In genomic region chr2:7373156-7373555, GRCh38 we compare ENCODE assay signal across 20 cellular contexts.
DNase-seq lines count a peak whose midpoint lies in the region; ATAC-seq and TF ChIP-seq lines count a peak whose summit lies in the region.
"Had no signal": no experiment of that assay in that cellular context is flagged by ENCODE, and none has a peak within 500 bp of the region (broad histone marks: within the 10 kb centered on the region; RNA-seq: fewer than 3 reads in every experiment).

No MANE protein-coding gene starts in this region.

- no peak overlapping the region for H3K23ac ChIP-seq in H9 (ENCODE audit: insufficient read length, low read depth, low read length)

- H3K9me3 Mint-ChIP-seq in H9 = peaks cover 13 to 15% of the 10 kb centered on the region in 2 experiments; a peak in 4 of 5 replicates
- peaks cover 7% of the 10 kb centered on the region for H3K9me3 Mint-ChIP-seq in activated T-cell treated with anti-CD3 and anti-CD28 coated beads, Interleukin-2, amount 50 U/mL, for 24 hours

- H3K9me3 ChIP-seq in right cardiac atrium (ENCODE audit: control insufficient read depth, low read length) = peaks cover 2% of the 10 kb centered on the region
- no peaks in the 10 kb centered on the region for H3K9me3 ChIP-seq in body of pancreas
- no peaks in the 10 kb centered on the region for H3K9me3 ChIP-seq in H9 (ENCODE audit: control insufficient read depth, low read depth, low read length)
- H3K9me3 ChIP-seq: BE2C had no signal

- H2AK5ac ChIP-seq in H9 (ENCODE audit: insufficient read length, low read length) = no peak overlapping the region

- no peak overlapping the region for H4K5ac ChIP-seq in H9 (ENCODE audit: insufficient read length, low read depth, low read length)

- peaks cover 2 to 14% (median 3%) of the 10 kb centered on the region in 3 experiments; a peak in 3 of 7 replicates for H3K36me3 Mint-ChIP-seq in H9 (ENCODE audit: insufficient read depth in 1 of 3, low read depth in 3 of 3)
- no peaks in the 10 kb centered on the region for H3K36me3 Mint-ChIP-seq in activated T-cell treated with anti-CD3 and anti-CD28 coated beads, Interleukin-2, amount 50 U/mL, for 24 hours (ENCODE audit: low read depth)
- H3K36me3 Mint-ChIP-seq: CD14-positive monocyte had no signal

- intact Hi-C loops in Right ventricle myocardium inferior (cut with DNase I) = no loop called here
- intact Hi-C loops in right cardiac atrium (cut with DNase I) = no loop called here
- intact Hi-C loops in body of pancreas (cut with DNase I) = no loop called here

- ATAC-seq in Right ventricle myocardium inferior = peak; percentile 34
- ATAC-seq in right cardiac atrium = no peak
- ATAC-seq in body of pancreas = peak; percentile 40
- ATAC-seq: A549 had no signal

- no peak overlapping the region for H2BK12ac ChIP-seq in H9 (ENCODE audit: insufficient read length, low read depth, low read length)

- H3K23me2 ChIP-seq in H9 (ENCODE audit: insufficient read length, low read depth, low read length, poor library complexity, severe bottlenecking) = no peaks in the 10 kb centered on the region

- H3T11ph ChIP-seq in H9 (ENCODE audit: low read length) = no peak overlapping the region

- H3K4me1 Mint-ChIP-seq in H9 = peaks cover 0 to 6% of the 10 kb centered on the region in 2 experiments; a peak in 2 of 4 replicates
- H3K4me1 Mint-ChIP-seq in activated T-cell treated with anti-CD3 and anti-CD28 coated beads, Interleukin-2, amount 50 U/mL, for 24 hours (ENCODE audit: low read depth) = no peaks in the 10 kb centered on the region
- H3K4me1 Mint-ChIP-seq: CD14-positive monocyte; CD8-positive, alpha-beta memory T cell had no signal

- H4K91ac ChIP-seq in H9 (ENCODE audit: insufficient read length, low read depth, low read length) = no peak overlapping the region

- no peak overlapping the region for H3K4ac ChIP-seq in H9 (ENCODE audit: low read depth, low read length)

- no peak overlapping the region for H4K8ac ChIP-seq in H9 (replicated peaks; ENCODE audit: insufficient read length, low read depth, low read length)

- H3K4me3 Mint-ChIP-seq in H9 = no peak overlapping the region
- no peak overlapping the region for H3K4me3 Mint-ChIP-seq in activated T-cell treated with anti-CD3 and anti-CD28 coated beads, Interleukin-2, amount 50 U/mL, for 24 hours
- H3K4me3 Mint-ChIP-seq: CD14-positive monocyte; CD4-positive, alpha-beta T cell; CD8-positive, alpha-beta memory T cell had no signal

- H2BK15ac ChIP-seq in H9 (ENCODE audit: low read depth, low read length) = no peak overlapping the region

- no peak overlapping the region for H2BK120ac ChIP-seq in H9 (ENCODE audit: low read depth, low read length, poor library complexity, severe bottlenecking)

- H3K4me3 ChIP-seq in right cardiac atrium (ENCODE audit: low read length) (no peak overlapping the region), body of pancreas (no peak overlapping the region)
- H3K4me3 ChIP-seq: A549; BLaER1 treated with 17β-estradiol and CSF1 and Interleukin-3, amounts not matched to agents 10 nM and 100 nM had no signal

- H3K4me2 ChIP-seq in H9 (ENCODE audit: insufficient read depth, insufficient read length, low read length) = no peak overlapping the region
- H3K4me2 ChIP-seq: A549; BLaER1 treated with 17β-estradiol and CSF1 and Interleukin-3, amounts not matched to agents 10 nM and 100 nM had no signal

- no peak overlapping the region for H3K27ac Mint-ChIP-seq in H9
- no peak overlapping the region for H3K27ac Mint-ChIP-seq in activated T-cell treated with anti-CD3 and anti-CD28 coated beads, Interleukin-2, amount 50 U/mL, for 24 hours
- H3K27ac Mint-ChIP-seq: CD14-positive monocyte; CD4-positive, alpha-beta T cell had no signal

- H3K27me3 Mint-ChIP-seq in H9 (ENCODE audit: low read depth) = peaks cover 3% of the 10 kb centered on the region; the same call in 1 of the 2 replicates
- peaks cover 4% of the 10 kb centered on the region for H3K27me3 Mint-ChIP-seq in activated T-cell treated with anti-CD3 and anti-CD28 coated beads, Interleukin-2, amount 50 U/mL, for 24 hours
- H3K27me3 Mint-ChIP-seq: CD4-positive, alpha-beta T cell had no signal

- H3K14ac ChIP-seq in H9 (ENCODE audit: insufficient read depth, low read length) = no peak overlapping the region

- no peak overlapping the region for H2BK5ac ChIP-seq in H9 (ENCODE audit: insufficient read length, low read length)

- TF ChIP-seq CTCF in body of pancreas (IDR thresholded peaks at IDR 0.05) = no peak
- no peak for TF ChIP-seq CTCF in H9 (conservative IDR thresholded peaks at IDR 0.05)

- H3K18ac ChIP-seq in H9 (ENCODE audit: insufficient read length, low read depth, low read length) = no peak overlapping the region

- H2BK20ac ChIP-seq in H9 (ENCODE audit: low read depth, low read length, poor library complexity, severe bottlenecking) = no peak overlapping the region

- H3K79me2 ChIP-seq in H9 (ENCODE audit: insufficient read depth, low read length) = no peaks in the 10 kb centered on the region

- H3K9ac ChIP-seq in H9 (ENCODE audit: extremely low read depth, insufficient read length, low read length) = no peak overlapping the region
- H3K9ac ChIP-seq: BLaER1 treated with 17β-estradiol and CSF1 and Interleukin-3, amounts not matched to agents 10 nM and 100 nM had no signal

- H3K36me3 ChIP-seq in body of pancreas (replicated peaks in 1 of 2; ENCODE audit: insufficient read depth in 1 of 2, low read depth in 2 of 2) = no peaks in the 10 kb centered on the region
- H3K36me3 ChIP-seq: BE2C; BLaER1 treated with 17β-estradiol and CSF1 and Interleukin-3, amounts not matched to agents 10 nM and 100 nM had no signal

- no peak for TF ChIP-seq POLR2A in body of pancreas (IDR thresholded peaks at IDR 0.05)

- H3K27ac ChIP-seq in right cardiac atrium (ENCODE audit: low read length) (no peak overlapping the region), body of pancreas (no peak overlapping the region), H9 (ENCODE audit: insufficient read length, low read depth, low read length) (no peak overlapping the region)
- H3K27ac ChIP-seq: A549; BLaER1 treated with 17β-estradiol and CSF1 and Interleukin-3, amounts not matched to agents 10 nM and 100 nM had no signal

- H4K20me1 ChIP-seq in H9 (ENCODE audit: control insufficient read depth, insufficient read depth, insufficient read length) = no peaks in the 10 kb centered on the region
- H4K20me1 ChIP-seq: BLaER1 treated with 17β-estradiol and CSF1 and Interleukin-3, amounts not matched to agents 10 nM and 100 nM had no signal

- DNase-seq in Right ventricle myocardium inferior (ENCODE audit: missing footprints) (no peak), right cardiac atrium (no peak), body of pancreas (peak in 3 of 4 donors; percentile 19 to 70 (median 39)), cerebellum (ENCODE audit: low spot score) (peak; percentile 71), H9 (no peak)
- DNase-seq in activated T-cell treated with anti-CD3 and anti-CD28 coated beads, Interleukin-2, amount 50 U/mL, for 24 hours = no peak
- no peak for DNase-seq in activated T-cell treated with anti-CD3 and anti-CD28 coated beads, Interleukin-2, amount 50 U/mL, for 48 hours
- DNase-seq: 8988T; ACHN; AML-193; BE2C; CD4-positive, alpha-beta T cell; CD8-positive, alpha-beta memory T cell; DMS 273 treated with DMSO at 0.1 percent for 48 hours; DMS79 treated with DMSO at 0.1 percent for 48 hours; GOT3; HCEC 1CT had no signal

- no peak overlapping the region for H3K56ac ChIP-seq in H9 (ENCODE audit: insufficient read length, low read depth, low read length)

- H3K4me1 ChIP-seq in right cardiac atrium (ENCODE audit: control insufficient read depth, insufficient read depth, low read length) = no peaks in the 10 kb centered on the region
- H3K4me1 ChIP-seq in body of pancreas = peaks cover 18% of the 10 kb centered on the region
- H3K4me1 ChIP-seq in H9 (ENCODE audit: insufficient read depth, low read length) = no peaks in the 10 kb centered on the region
- H3K4me1 ChIP-seq: A549 had no signal

- WGBS in right cardiac atrium = 90% methylated on average over 1 of the region's 1 CpG
- 40 to 60% methylated on average over 1 of the region's 1 CpG for WGBS in body of pancreas, 2 donors
- WGBS in H9 (ENCODE audit: extremely low coverage, insufficient read length, low lambda C conversion rate) = no CpG with 5 or more reads among the region's 1 CpG

- H3K79me1 ChIP-seq in H9 (ENCODE audit: insufficient read depth, low read depth, low read length, poor library complexity, severe bottlenecking) = no peaks in the 10 kb centered on the region

- no peak overlapping the region for H2AFZ ChIP-seq in H9 (ENCODE audit: low read length)

- no peaks in the 10 kb centered on the region for H3K27me3 ChIP-seq in right cardiac atrium (ENCODE audit: control insufficient read depth, insufficient read depth)
- no peaks in the 10 kb centered on the region for H3K27me3 ChIP-seq in body of pancreas
- H3K27me3 ChIP-seq in H9 (ENCODE audit: insufficient read depth, low read length) = no peaks in the 10 kb centered on the region
- H3K27me3 ChIP-seq: BE2C had no signal

Comparison
In these comparisons a context has a peak if more than half of its experiments do, and no peak if none do; other contexts are left out.
1. ATAC-seq: peak in Right ventricle myocardium inferior (single experiment) and body of pancreas (single experiment); none in right cardiac atrium (0 of 2).
2. DNase-seq: peak in body of pancreas (3 of 4) and cerebellum (single experiment); none in Right ventricle myocardium inferior (single experiment), right cardiac atrium (0 of 3), H9 (single experiment), activated T-cell treated with anti-CD3 and anti-CD28 coated beads, Interleukin-2, amount 50 U/mL, for 24 hours (single experiment) and activated T-cell treated with anti-CD3 and anti-CD28 coated beads, Interleukin-2, amount 50 U/mL, for 48 hours (0 of 2).